Comparison of ENCODE assay signal across 31 cellular contexts in genomic region chr1:3944621-3944914, GRCh38.
"Had no signal": no experiment of that assay in that cellular context is flagged by ENCODE, and none has a peak within 500 bp of the region (broad histone marks: within the 10 kb centered on the region; RNA-seq: fewer than 3 reads in every experiment).

No MANE protein-coding gene starts in this region.

- H3K4me3 Mint-ChIP-seq: activated naive CD8-positive, alpha-beta T cell treated with anti-CD3 and anti-CD28 coated beads for 36 hours; activated T-cell treated with anti-CD3 and anti-CD28 coated beads, Interleukin-2, amount 50 U/mL, for 72 hours; effector memory CD8-positive, alpha-beta T cell; nephron progenitor cell; stimulated activated memory B cell treated with anti-CD40 and anti-IgM and Interleukin-4, amounts not matched to agents 10 μg/mL and 1 μg/mL and 100 μg/mL, for 72 hours; stimulated activated naive CD8-positive, alpha-beta T cell treated with anti-CD3 and anti-CD28 coated beads, Interleukin-15, amount 100 ng/mL, for 72 hours; type B pancreatic cell had no signal

- H3K9me3 ChIP-seq: adrenal gland, body of pancreas, gastroesophageal sphincter, mucosa of descending colon, ovary, sigmoid colon, uterus had no signal

- DNase-seq: activated CD4-positive, alpha-beta T cell treated with anti-CD3 and anti-CD28 coated beads for 4 hours; activated CD4-positive, alpha-beta T cell treated with anti-CD3 and anti-CD28 coated beads, Interleukin-2, amount 50 U/mL, for 4 hours; activated naive CD4-positive, alpha-beta T cell; activated naive CD8-positive, alpha-beta T cell treated with anti-CD3 and anti-CD28 coated beads for 36 hours; activated T-cell treated with anti-CD3 and anti-CD28 coated beads for 4 hours; activated T-cell treated with anti-CD3 and anti-CD28 coated beads, Interleukin-2, amount 50 U/mL, for 72 hours; adrenal gland; aorta; body of pancreas; cortex of kidney; effector memory CD8-positive, alpha-beta T cell; erythroblast; islet precursor cell; left cardiac atrium; left ventricle myocardium superior; mucosa of descending colon; nephron progenitor cell; ovary; sigmoid colon; small intestine; stimulated activated CD4-positive, alpha-beta T cell treated with anti-CD3 and anti-CD28 coated beads, Interleukin-1b, Interleukin-23, amount 100 ng/mL, for 48 hours; stimulated activated CD4-positive, alpha-beta T cell treated with anti-CD3 and anti-CD28 coated beads, Interleukin-4, amount 100 ng/mL, for 4 hours; stimulated activated CD8-positive, alpha-beta memory T cell treated with anti-CD3 and anti-CD28 coated beads, Interleukin-4, amount 100 ng/mL, for 48 hours; stimulated activated naive CD8-positive, alpha-beta T cell treated with anti-CD3 and anti-CD28 coated beads, Interleukin-15, amount 100 ng/mL, for 72 hours; substantia nigra; uterus had no signal

- H3K79me2 ChIP-seq: hepatocyte had no signal

- FAIRE-seq: small intestine had no signal

- ATAC-seq: activated T-cell treated with anti-CD3 and anti-CD28 coated beads, Interleukin-2, amount 50 U/mL, for 72 hours; body of pancreas; effector memory CD8-positive, alpha-beta T cell; gastroesophageal sphincter; left cardiac atrium; left ventricle myocardium superior; mucosa of descending colon; stimulated activated naive CD8-positive, alpha-beta T cell treated with anti-CD3 and anti-CD28 coated beads, Interleukin-15, amount 100 ng/mL, for 72 hours had no signal

- H3K4me1 ChIP-seq: adrenal gland, body of pancreas, gastroesophageal sphincter had no signal

- H3K4me1 Mint-ChIP-seq: activated naive CD8-positive, alpha-beta T cell treated with anti-CD3 and anti-CD28 coated beads for 36 hours; stimulated activated memory B cell treated with anti-CD40 and anti-IgM and Interleukin-4, amounts not matched to agents 10 μg/mL and 1 μg/mL and 100 μg/mL, for 72 hours; stimulated activated naive CD8-positive, alpha-beta T cell treated with anti-CD3 and anti-CD28 coated beads, Interleukin-15, amount 100 ng/mL, for 72 hours had no signal

- H3K36me3 ChIP-seq: adrenal gland, gastroesophageal sphincter, ovary, sigmoid colon, uterus had no signal

- H3K9me3 Mint-ChIP-seq: activated naive CD8-positive, alpha-beta T cell treated with anti-CD3 and anti-CD28 coated beads for 36 hours; activated T-cell treated with anti-CD3 and anti-CD28 coated beads, Interleukin-2, amount 50 U/mL, for 72 hours; effector memory CD8-positive, alpha-beta T cell; stimulated activated naive CD8-positive, alpha-beta T cell treated with anti-CD3 and anti-CD28 coated beads, Interleukin-15, amount 100 ng/mL, for 72 hours; type B pancreatic cell had no signal

- H2AFZ ChIP-seq: hepatocyte had no signal

- H3K27ac ChIP-seq: adrenal gland, body of pancreas, gastroesophageal sphincter, hepatocyte, ovary, sigmoid colon, uterus had no signal

- H3K4me3 ChIP-seq: adrenal gland, body of pancreas, gastroesophageal sphincter, hepatocyte, mucosa of descending colon, ovary, sigmoid colon, uterus had no signal

- H3K36me3 Mint-ChIP-seq: activated naive CD8-positive, alpha-beta T cell treated with anti-CD3 and anti-CD28 coated beads for 36 hours; stimulated activated memory B cell treated with anti-CD40 and anti-IgM and Interleukin-4, amounts not matched to agents 10 μg/mL and 1 μg/mL and 100 μg/mL, for 72 hours; type B pancreatic cell had no signal

- H3K27ac Mint-ChIP-seq: activated naive CD8-positive, alpha-beta T cell treated with anti-CD3 and anti-CD28 coated beads for 36 hours; activated T-cell treated with anti-CD3 and anti-CD28 coated beads, Interleukin-2, amount 50 U/mL, for 72 hours; effector memory CD8-positive, alpha-beta T cell; nephron progenitor cell; progenitor cell of endocrine pancreas; stimulated activated memory B cell treated with anti-CD40 and anti-IgM and Interleukin-4, amounts not matched to agents 10 μg/mL and 1 μg/mL and 100 μg/mL, for 72 hours; stimulated activated naive CD8-positive, alpha-beta T cell treated with anti-CD3 and anti-CD28 coated beads, Interleukin-15, amount 100 ng/mL, for 72 hours; type B pancreatic cell had no signal

- H3K27me3 ChIP-seq: adrenal gland, body of pancreas, ovary, uterus had no signal

- H3K4me2 ChIP-seq: hepatocyte had no signal
